In the genomic region with DNA sequence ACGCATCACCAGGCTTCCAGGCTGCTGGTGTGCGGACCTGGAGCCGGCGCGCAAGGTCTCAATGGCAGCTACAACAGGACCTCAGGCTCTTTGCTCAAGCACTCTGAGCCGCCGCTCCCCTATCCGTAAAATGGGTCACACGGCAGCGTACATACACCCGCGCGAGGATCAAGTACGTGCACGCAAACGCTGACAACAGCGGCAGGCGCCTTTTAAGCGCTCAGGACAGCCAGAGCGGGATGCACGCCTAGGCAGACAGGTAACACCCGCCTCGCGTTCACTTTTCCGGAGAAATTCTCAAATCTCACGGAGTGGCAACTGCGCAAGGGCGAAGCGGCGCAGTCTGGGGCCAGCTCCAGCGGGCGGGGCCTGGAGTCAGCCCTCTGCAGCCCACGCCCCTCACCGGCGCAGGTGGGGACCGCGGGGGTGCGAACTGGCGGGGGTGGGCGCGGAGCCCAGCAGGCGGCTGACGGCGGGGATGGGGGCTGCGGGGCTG, we compare ENCODE assay signal across 8 cellular contexts. TPM values are rescaled to one million over a fixed set of nuclear protein-coding genes. Genes with fewer than 3 reads are reported as not detected.
A peak's percentile ranks its signal among the peaks of the same experiment; 100 is the strongest.
DNase-seq lines count a peak whose midpoint lies in the region; ATAC-seq and TF ChIP-seq lines count a peak whose summit lies in the region.

No MANE protein-coding gene starts in this region.

- TF ChIP-seq CTCF in transverse colon (IDR thresholded peaks at IDR 0.05): no peak

- peak overlapping the region; percentile 77 for H3K27ac ChIP-seq in CD4-positive, alpha-beta memory T cell (ENCODE audit: low read depth, low read length)
- peak overlapping the region; percentile 91 to 95 (median 94) for H3K27ac ChIP-seq in transverse colon

- H3K36me3 ChIP-seq in CD4-positive, alpha-beta memory T cell (ENCODE audit: insufficient read depth, low read length): peaks cover 21% of the 10 kb centered on the region
- H3K36me3 ChIP-seq in transverse colon: no peaks in the 10 kb centered on the region

- H3K4me3 Mint-ChIP-seq in CD4-positive, alpha-beta memory T cell: peak overlapping the region; percentile 94 to 98 (median 96)

- WGBS in transverse colon (ENCODE audit: low coverage in 1 of 2), 2 donors: 0% methylated on average over 16 of the region's 45 CpGs; no CpG with 5 or more reads in 1 of the 2 donors

- peak overlapping the region; percentile 81 to 89 for H3K4me3 ChIP-seq in CD4-positive, alpha-beta memory T cell (ENCODE audit: low read length in 2 of 2)
- peak overlapping the region; percentile 87 to 99 (median 88) for H3K4me3 ChIP-seq in transverse colon

- H3K27me3 Mint-ChIP-seq in CD4-positive, alpha-beta memory T cell: no peaks in the 10 kb centered on the region

- TF ChIP-seq EP300 in transverse colon (IDR thresholded peaks at IDR 0.05; ENCODE audit: low read depth): no peak

- peak; percentile 76 to 88 (median 81) for DNase-seq in CD4-positive, alpha-beta memory T cell
- DNase-seq in SK-MEL-5 (ENCODE audit: low read depth, low spot score): peak; percentile 72
- peak; percentile 18 to 61 (median 47) for DNase-seq in activated naive CD4-positive, alpha-beta T cell (lab: John Stamatoyannopoulos, UW)
- peak; percentile 31 to 88 (median 68) for DNase-seq in head of caudate nucleus
- peak; percentile 22 for DNase-seq in pons (ENCODE audit: low spot score)
- DNase-seq in transverse colon: peak; percentile 64

- H3K4me1 ChIP-seq in CD4-positive, alpha-beta memory T cell (ENCODE audit: insufficient read depth, low read length): peaks cover 41% of the 10 kb centered on the region
- H3K4me1 ChIP-seq in transverse colon: peaks cover 9 to 16% (median 12%) of the 10 kb centered on the region in 4 donors

- peak; percentile 43 for ATAC-seq in GM19468 (IDR thresholded peaks at IDR 0.05; ENCODE audit: extremely low read depth, unreplicated experiment)
- ATAC-seq in HG03571 (IDR thresholded peaks at IDR 0.05; ENCODE audit: unreplicated experiment): peak; percentile 69

- no peak for TF ChIP-seq POLR2A in transverse colon (IDR thresholded peaks at IDR 0.05)

- peaks cover 25 to 50% (median 29%) of the 10 kb centered on the region in 4 donors for H3K4me1 Mint-ChIP-seq in CD4-positive, alpha-beta memory T cell

- H3K36me3 Mint-ChIP-seq in CD4-positive, alpha-beta memory T cell: peaks cover 8 to 15% of the 10 kb centered on the region in 2 donors

- intact Hi-C loops in CD4-positive, alpha-beta memory T cell (cut with micrococcal nuclease): loop anchor here (10.0 kb wide), 1 partner anchor 298 kb away; a partner anchor contains a TSS
- intact Hi-C loops in head of caudate nucleus (cut with DNase I) (no loop called here), transverse colon (cut with DNase I; ENCODE audit: low total_unique reads) (no loop called here)

- H3K27me3 ChIP-seq in CD4-positive, alpha-beta memory T cell (ENCODE audit: insufficient read depth, low read length): no peaks in the 10 kb centered on the region
- no peaks in the 10 kb centered on the region for H3K27me3 ChIP-seq in transverse colon

- peak overlapping the region; percentile 75 to 97 (median 94) for H3K27ac Mint-ChIP-seq in CD4-positive, alpha-beta memory T cell

- no peaks in the 10 kb centered on the region for H3K9me3 Mint-ChIP-seq in CD4-positive, alpha-beta memory T cell

- in situ Hi-C loops in SK-MEL-5 (cut with HindIII; ENCODE audit: low pct_unique_long_range_greater_than_20kb, low sequenced_read_pairs): no loop called here
- in situ Hi-C loops in transverse colon (cut with MboI; ENCODE audit: low pct_ligation_motif_present in 1 of 4, low pct_unique_long_range_greater_than_20kb in 1 of 4, low sequenced_read_pairs in 3 of 4): no loop called here

- H3K9me3 ChIP-seq in CD4-positive, alpha-beta memory T cell (ENCODE audit: control insufficient read depth in 1 of 2, low read length in 2 of 2): no peaks in the 10 kb centered on the region
- no peaks in the 10 kb centered on the region for H3K9me3 ChIP-seq in transverse colon

- CTCF ChIA-PET in CD4-positive, alpha-beta memory T cell (lab: Charles Lee; ENCODE audit: partially characterized antibody): interaction anchor here (1.0 to 1.8 kb wide), 5 partner anchors 10 to 99 kb away, joined by 3 to 5 read pairs (median 3); no protein-coding TSS in a partner anchor

- POLR2A ChIA-PET in CD4-positive, alpha-beta memory T cell (lab: Charles Lee; ENCODE audit: partially characterized antibody): interaction anchor here (0.5 to 2.2 kb wide), 12 partner anchors 9 to 499 kb away, joined by 3 to 25 read pairs (median 4); no protein-coding TSS in a partner anchor

RNA-seq across cellular contexts. Expression of a gene that starts 0.5 kb away (rescaled TPM):
- 10 to 100 TPM; 44.6 to 47.6 TPM for total RNA-seq in CD4-positive, alpha-beta memory T cell
- 10 to 100 TPM; 38.2 to 48.3 TPM for polyA plus RNA-seq in CD4-positive, alpha-beta memory T cell
- 67.3 and 69.1 TPM in 2 replicates for total RNA-seq in SK-MEL-5 (2014; rRNA removed; shearing (Covaris generic))
- polyA plus RNA-seq in SK-MEL-5 (2015; cell fraction: cytosol; rRNA removed): 27.9 and 47.1 TPM in 2 replicates
- 24.1 and 37.4 TPM in 2 replicates for polyA plus RNA-seq in SK-MEL-5 (2015; cell fraction: nucleus; rRNA removed)
- 10 to 100 TPM in 3 of 4 donors, 1 to 10 TPM in 1; 7.6 to 22.5 (median 20.2) TPM for total RNA-seq in transverse colon

RNA-seq across cellular contexts. Expression of a gene that starts 35.5 kb away (rescaled TPM):
- 1 to 10 TPM in 1 of 2 experiments, under 1 TPM in 1; 0.78 to 2.6 TPM for total RNA-seq in CD4-positive, alpha-beta memory T cell
- 1 to 10 TPM; 1.7 to 2.3 TPM for polyA plus RNA-seq in CD4-positive, alpha-beta memory T cell
- total RNA-seq in SK-MEL-5 (2014; rRNA removed; shearing (Covaris generic)): 0.16 and 0.56 TPM in 2 replicates
- 0.79 TPM in 1 of 2 replicates, not detected in the other for polyA plus RNA-seq in SK-MEL-5 (2015; cell fraction: cytosol; rRNA removed)
- polyA plus RNA-seq in SK-MEL-5 (2015; cell fraction: nucleus; rRNA removed): 6.3 TPM in 1 of 2 replicates, not detected in the other
- 1 to 10 TPM in 2 of 4 donors, under 1 TPM in 1, not detected in 1; 0.80 to 7.5 (median 3.7) TPM for total RNA-seq in transverse colon

Comparison
In these comparisons a context has a peak if more than half of its experiments do, and no peak if none do; other contexts are left out.
1. Peak in every context shown above with its lines: DNase-seq, ATAC-seq, H3K4me3 ChIP-seq and H3K27ac ChIP-seq.
2. DNase-seq: peak in every context shown above with its lines; median percentile 81 in CD4-positive, alpha-beta memory T cell; 72 in SK-MEL-5; 68 in head of caudate nucleus; 64 in transverse colon; 47 in activated naive CD4-positive, alpha-beta T cell; 22 in pons.